Comparison of ENCODE assay signal across 24 cellular contexts in the genomic region with DNA sequence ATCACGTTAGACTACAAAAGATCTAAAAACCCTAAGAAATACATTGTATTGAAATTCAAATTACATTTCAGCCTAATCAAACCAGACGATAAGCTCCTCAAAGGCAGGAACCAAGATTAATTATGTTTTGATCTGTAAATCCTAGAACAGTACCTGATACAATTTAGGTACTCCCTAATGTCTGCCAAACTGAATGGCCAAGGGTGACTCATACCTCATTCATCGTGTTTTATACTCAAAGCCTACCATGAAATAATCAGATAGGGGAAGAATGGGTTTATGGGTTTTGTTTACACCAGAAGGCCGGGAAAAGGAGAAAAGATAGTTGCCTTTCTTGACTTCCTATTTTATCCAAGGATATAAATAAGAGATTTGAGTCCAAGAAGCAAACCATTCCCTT. TPM values are rescaled to one million over a fixed set of nuclear protein-coding genes. Genes with fewer than 3 reads are reported as not detected.
A peak's percentile ranks its signal among the peaks of the same experiment; 100 is the strongest.
DNase-seq lines count a peak whose midpoint lies in the region; ATAC-seq and TF ChIP-seq lines count a peak whose summit lies in the region.
"Had no signal": no experiment of that assay in that cellular context is flagged by ENCODE, and none has a peak within 500 bp of the region (broad histone marks: within the 10 kb centered on the region; RNA-seq: fewer than 3 reads in every experiment).

No MANE protein-coding gene starts in this region.

- no peak for TF ChIP-seq EP300 in SK-N-SH (IDR thresholded peaks at IDR 0.05; ENCODE audit: borderline replicate concordance in 1 of 2, low read depth in 1 of 2, low read length in 1 of 2)
- no peak for TF ChIP-seq EP300 in gastroesophageal sphincter (IDR thresholded peaks at IDR 0.05)

- H3K4me1 ChIP-seq in SK-N-SH (ENCODE audit: control insufficient read depth in 1 of 2, insufficient read depth in 2 of 2, low read depth in 1 of 2, low read length in 1 of 2), result no peaks in the 10 kb centered on the region
- H3K4me1 ChIP-seq in colonic mucosa, result no peaks in the 10 kb centered on the region
- no peaks in the 10 kb centered on the region for H3K4me1 ChIP-seq in osteoblast (ENCODE audit: insufficient read depth, low read length)
- no peaks in the 10 kb centered on the region for H3K4me1 ChIP-seq in body of pancreas
- H3K4me1 ChIP-seq in gastroesophageal sphincter, result peaks cover 0 to 17% (median 0%) of the 10 kb centered on the region in 3 donors
- H3K4me1 ChIP-seq: suprapubic skin had no signal

- H3K9ac ChIP-seq in SK-N-SH (no peak overlapping the region), colonic mucosa (ENCODE audit: low read depth in 2 of 2, low read length in 2 of 2) (no peak overlapping the region)

- H4K20me1 ChIP-seq in SK-N-SH (ENCODE audit: insufficient read depth) (no peaks in the 10 kb centered on the region), osteoblast (ENCODE audit: insufficient read depth, low read length) (no peaks in the 10 kb centered on the region)

- H3F3A ChIP-seq in SK-N-SH (replicated peaks; ENCODE audit: insufficient read depth), result peaks cover 5% of the 10 kb centered on the region

- H3K27me3 ChIP-seq in SK-N-SH (ENCODE audit: insufficient read depth) (no peaks in the 10 kb centered on the region), colonic mucosa (no peaks in the 10 kb centered on the region), osteoblast (ENCODE audit: insufficient read depth, low read length) (no peaks in the 10 kb centered on the region), body of pancreas (no peaks in the 10 kb centered on the region), gastroesophageal sphincter (no peaks in the 10 kb centered on the region)
- H3K27me3 ChIP-seq: ovary, spleen, suprapubic skin had no signal

- CTCF ChIA-PET in SK-N-SH (lab: Yijun Ruan, JAX), result interaction anchor here (0.6 to 4.2 kb wide), 5 partner anchors 19 to 309 kb away, joined by 3 to 17 read pairs (median 4); a partner anchor contains a TSS

- TF ChIP-seq POLR2A in body of pancreas (IDR thresholded peaks at IDR 0.05), result no peak
- TF ChIP-seq POLR2A in gastroesophageal sphincter (IDR thresholded peaks at IDR 0.05), result no peak

- no peak for DNase-seq in SK-N-SH
- peak; percentile 17 for DNase-seq in RPMI7951 (ENCODE audit: low read depth)
- DNase-seq in colonic mucosa, result no peak
- DNase-seq in osteoblast (ENCODE audit: insufficient read length, low spot score, missing footprints), result peak; percentile 9
- DNase-seq in body of pancreas, result no peak
- DNase-seq: 8988T; activated CD4-positive, alpha-beta T cell treated with anti-CD3 and anti-CD28 coated beads for 48 hours; activated CD8-positive, alpha-beta memory T cell treated with anti-CD3 and anti-CD28 coated beads, Interleukin-2, amount 10 ng/mL, durations not matched to agents 7 days and 5 days; activated naive CD4-positive, alpha-beta T cell treated with anti-CD3 and anti-CD28 coated beads, Interleukin-2, amount 10 ng/mL, durations not matched to agents 7 days and 5 days; DMS53; foreskin melanocyte; GDM1; immature natural killer cell; left ventricle myocardium superior; NCI-H526 treated with DMSO at 0.1 percent for 48 hours; ovary; spleen; stimulated activated CD4-positive, alpha-beta T cell treated with anti-CD3 and anti-CD28 coated beads, Interleukin-2, amount 100 ng/mL, for 48 hours had no signal

- no peak overlapping the region for H3K4me3 ChIP-seq in SK-N-SH (ENCODE audit: low read depth in 2 of 2, low read length in 1 of 2)
- H3K4me3 ChIP-seq in colonic mucosa, result no peak overlapping the region
- no peak overlapping the region for H3K4me3 ChIP-seq in osteoblast (ENCODE audit: insufficient read depth, low read length)
- H3K4me3 ChIP-seq in body of pancreas, result no peak overlapping the region
- no peak overlapping the region for H3K4me3 ChIP-seq in gastroesophageal sphincter
- H3K4me3 ChIP-seq: ovary, SK-N-MC, spleen, suprapubic skin had no signal

- H3K79me2 ChIP-seq in SK-N-SH (ENCODE audit: insufficient read depth) (no peaks in the 10 kb centered on the region), osteoblast (ENCODE audit: insufficient read depth, low read length) (no peaks in the 10 kb centered on the region)

- intact Hi-C loops in colonic mucosa (cut with DNase I), result no loop called here
- intact Hi-C loops in body of pancreas (cut with DNase I), result no loop called here

- POLR2A ChIA-PET in SK-N-SH (lab: Yijun Ruan, JAX), result no interaction called here

- H3K9me2 ChIP-seq in SK-N-SH, result no peaks in the 10 kb centered on the region

- ATAC-seq in SK-N-SH treated with all-trans-retinoic acid at 6 μM for 48 hours, result no peak
- ATAC-seq in GM19351 (IDR thresholded peaks at IDR 0.05; ENCODE audit: unreplicated experiment), result no peak
- no peak for ATAC-seq in body of pancreas
- ATAC-seq in gastroesophageal sphincter, result no peak
- ATAC-seq: activated CD8-positive, alpha-beta memory T cell treated with anti-CD3 and anti-CD28 coated beads, Interleukin-2, amount 10 ng/mL, durations not matched to agents 7 days and 5 days; left ventricle myocardium superior; stimulated activated memory B cell treated with anti-CD40 and anti-IgM and Interleukin-4, amounts not matched to agents 10 μg/mL and 1 μg/mL and 100 μg/mL, for 72 hours had no signal

- H3K9me3 ChIP-seq in SK-N-SH, result no peaks in the 10 kb centered on the region
- no peaks in the 10 kb centered on the region for H3K9me3 ChIP-seq in colonic mucosa
- H3K9me3 ChIP-seq in osteoblast (ENCODE audit: low read depth, low read length), result no peaks in the 10 kb centered on the region
- H3K9me3 ChIP-seq in body of pancreas, result no peaks in the 10 kb centered on the region
- no peaks in the 10 kb centered on the region for H3K9me3 ChIP-seq in gastroesophageal sphincter
- H3K9me3 ChIP-seq: ovary, spleen, suprapubic skin had no signal

- TF ChIP-seq CTCF in SK-N-SH (IDR thresholded peaks at IDR 0.05), result no peak
- TF ChIP-seq CTCF in colonic mucosa (IDR thresholded peaks at IDR 0.05), result no peak
- no peak for TF ChIP-seq CTCF in osteoblast (IDR thresholded peaks at IDR 0.05; ENCODE audit: extremely low read depth, low read depth, low read length)
- no peak for TF ChIP-seq CTCF in body of pancreas (IDR thresholded peaks at IDR 0.05)
- no peak for TF ChIP-seq CTCF in gastroesophageal sphincter (IDR thresholded peaks at IDR 0.05)

- no peak overlapping the region for H3K4me2 ChIP-seq in SK-N-SH
- H3K4me2 ChIP-seq in osteoblast (ENCODE audit: insufficient read depth, low read length), result no peak overlapping the region

- 80% methylated on average over 4 of the region's 4 CpGs for WGBS in SK-N-SH (ENCODE audit: low lambda C conversion rate)
- WGBS in body of pancreas, 2 donors, result 70 to 81% methylated on average over 4 of the region's 4 CpGs
- WGBS in gastroesophageal sphincter (ENCODE audit: low coverage in 1 of 2), 2 donors, result 73 to 83% methylated on average over 4 of the region's 4 CpGs

- H3K36me3 ChIP-seq in SK-N-SH (replicated peaks in 1 of 2; ENCODE audit: control insufficient read depth in 1 of 2, insufficient read depth in 2 of 2, low read length in 1 of 2) (peaks cover 27 to 46% of the 10 kb centered on the region in 2 experiments), colonic mucosa (no peaks in the 10 kb centered on the region), osteoblast (ENCODE audit: insufficient read depth, low read length) (peaks cover 23% of the 10 kb centered on the region), body of pancreas (replicated peaks in 1 of 2; ENCODE audit: insufficient read depth in 1 of 2, low read depth in 2 of 2) (no peaks in the 10 kb centered on the region), gastroesophageal sphincter (peaks cover 0 to 90% of the 10 kb centered on the region in 2 donors)
- H3K36me3 ChIP-seq: ovary had no signal

- H2AFZ ChIP-seq in SK-N-SH (ENCODE audit: low read depth), result no peak overlapping the region
- H2AFZ ChIP-seq in osteoblast (ENCODE audit: low read length), result no peak overlapping the region

- TF ChIP-seq RAD21 in SK-N-SH (IDR thresholded peaks at IDR 0.05; ENCODE audit: low read length), result no peak

- no peak overlapping the region for H3K27ac ChIP-seq in SK-N-SH (ENCODE audit: low read depth in 2 of 2, low read length in 1 of 2)
- H3K27ac ChIP-seq in colonic mucosa, result peak overlapping the region; percentile 4
- H3K27ac ChIP-seq in osteoblast (ENCODE audit: low read depth, low read length), result no peak overlapping the region
- no peak overlapping the region for H3K27ac ChIP-seq in body of pancreas
- H3K27ac ChIP-seq in gastroesophageal sphincter, result no peak overlapping the region
- H3K27ac ChIP-seq: ovary, SK-N-MC, spleen, suprapubic skin had no signal

TF ChIP-seq in SK-N-SH, 30 proteins besides CTCF, POLR2A, EP300 and RAD21 (continues in another document):
- TF ChIP-seq, protein P1, sequence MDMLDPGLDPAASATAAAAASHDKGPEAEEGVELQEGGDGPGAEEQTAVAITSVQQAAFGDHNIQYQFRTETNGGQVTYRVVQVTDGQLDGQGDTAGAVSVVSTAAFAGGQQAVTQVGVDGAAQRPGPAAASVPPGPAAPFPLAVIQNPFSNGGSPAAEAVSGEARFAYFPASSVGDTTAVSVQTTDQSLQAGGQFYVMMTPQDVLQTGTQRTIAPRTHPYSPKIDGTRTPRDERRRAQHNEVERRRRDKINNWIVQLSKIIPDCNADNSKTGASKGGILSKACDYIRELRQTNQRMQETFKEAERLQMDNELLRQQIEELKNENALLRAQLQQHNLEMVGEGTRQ (IDR thresholded peaks at IDR 0.05; ENCODE audit: borderline replicate concordance, low read depth, low read length), result no peak
- TF ChIP-seq JUND (IDR thresholded peaks at IDR 0.05), result 0 out of 2 replicates have a peak, but pooled peaks have one; percentile 5
- no peak for TF ChIP-seq FOXM1 (IDR thresholded peaks at IDR 0.05; ENCODE audit: low read depth)
- TF ChIP-seq TAF1 (IDR thresholded peaks at IDR 0.05; ENCODE audit: borderline replicate concordance, low read depth, low read length), result no peak

TF ChIP-seq in SK-N-SH treated with all-trans-retinoic acid at 6 μM for 48 hours, 23 proteins besides CTCF, POLR2A, EP300 and RAD21:
- no peak for TF ChIP-seq TOX (CRISPR knock-in tag; IDR thresholded peaks at IDR 0.05; ENCODE audit: borderline replicate concordance)

RNA-seq across cellular contexts. Expression of a gene that starts 19.3 kb away (rescaled TPM):
- 10.9 and 11.7 TPM in 2 replicates for polyA plus RNA-seq in SK-N-SH (2012; rRNA removed)
- 17.6 and 17.7 TPM in 2 replicates for polyA plus RNA-seq in SK-N-SH (2012; cell fraction: cytosol; rRNA removed)
- polyA plus RNA-seq in SK-N-SH (2012; cell fraction: nucleus; rRNA removed), result 2.7 and 5.0 TPM in 2 replicates
- total RNA-seq in RPMI7951 (2014; rRNA removed; shearing (Covaris generic)), result 59.8 and 73.4 TPM in 2 replicates
- total RNA-seq in colonic mucosa (10 to 100 TPM; 17.3 to 20.0 TPM), osteoblast (6.5 and 8.5 TPM in 2 replicates), body of pancreas (10 to 100 TPM in 1 of 2 donors, 1 to 10 TPM in 1; 4.4 to 12.5 TPM), gastroesophageal sphincter (10 to 100 TPM; 18.0 to 37.9 (median 29.1) TPM)

Comparison
In these comparisons a context has a peak if more than half of its experiments do, and no peak if none do; other contexts are left out.
1. DNase-seq: peak in RPMI7951 (single experiment) and osteoblast (single experiment); none in SK-N-SH (single experiment), colonic mucosa (single experiment) and body of pancreas (0 of 4).